1 cellular context compared by ENCODE assay signal in the genomic region with DNA sequence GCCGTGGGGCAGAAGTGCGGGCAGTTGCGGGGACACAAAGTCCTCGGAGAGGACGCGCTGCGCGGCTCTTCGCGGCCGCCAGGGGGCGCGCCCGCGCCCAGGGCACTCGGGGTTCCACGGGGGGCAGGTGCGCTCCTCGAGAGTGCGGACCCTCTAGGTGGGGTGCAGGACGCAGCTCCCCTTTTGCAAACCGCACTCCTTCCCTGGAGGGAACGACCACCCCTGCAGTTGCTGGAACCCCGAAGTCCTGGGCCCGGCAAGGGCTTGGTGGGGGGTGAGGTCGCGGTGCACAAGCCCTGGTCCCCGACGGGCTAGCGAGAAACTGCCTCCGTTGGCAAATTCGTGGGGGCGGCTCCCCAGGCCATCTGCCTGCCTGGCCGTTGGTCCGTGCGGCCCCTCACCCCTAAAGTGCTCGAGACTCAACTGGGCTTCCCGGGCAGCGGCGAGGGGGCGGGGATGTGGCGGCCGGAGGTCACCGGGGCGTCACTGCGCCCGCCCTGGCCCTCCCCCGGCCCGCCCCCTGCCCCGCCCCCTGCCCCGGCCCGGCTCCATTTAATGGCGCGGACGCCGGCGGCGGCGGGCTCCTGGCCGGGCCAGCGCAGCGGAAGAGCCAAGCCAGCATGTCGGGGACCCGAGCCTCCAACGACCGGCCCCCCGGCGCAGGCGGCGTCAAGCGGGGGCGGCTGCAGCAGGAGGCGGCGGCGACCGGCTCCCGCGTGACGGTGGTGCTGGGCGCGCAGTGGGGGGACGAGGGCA.
A peak's percentile ranks its signal among the peaks of the same experiment; 100 is the strongest.
TF ChIP-seq lines count a peak whose summit lies in the region.

TSS of gene ADSS1 (plus strand) at position 579 of the 756 bp plus-strand sequence. CDS start at position 621, 42 bp downstream.

TF ChIP-seq in HepG2, 621 proteins besides CTCF, POLR2A, EP300 and RAD21 (continued from another document and continues in another):
- TF ChIP-seq ZNF768 (CRISPR knock-in tag; IDR thresholded peaks at IDR 0.05): peak; percentile 43
- TF ChIP-seq ZNF430 (CRISPR knock-in tag; IDR thresholded peaks at IDR 0.05): 0 out of 2 replicates have a peak, but pooled peaks have one; percentile 69
- TF ChIP-seq RFX3 (CRISPR knock-in tag; IDR thresholded peaks at IDR 0.05): no peak
- no peak; the same call in 1 of the 2 replicates for TF ChIP-seq ZNF598 (CRISPR knock-in tag; IDR thresholded peaks at IDR 0.05; ENCODE audit: borderline replicate concordance)
- no peak for TF ChIP-seq ZNF468 (CRISPR knock-in tag; IDR thresholded peaks at IDR 0.05)
- TF ChIP-seq MTF2 (CRISPR knock-in tag; IDR thresholded peaks at IDR 0.05; ENCODE audit: borderline replicate concordance): 0 out of 2 replicates have a peak, but pooled peaks have one; percentile 69
- TF ChIP-seq, protein P1, sequence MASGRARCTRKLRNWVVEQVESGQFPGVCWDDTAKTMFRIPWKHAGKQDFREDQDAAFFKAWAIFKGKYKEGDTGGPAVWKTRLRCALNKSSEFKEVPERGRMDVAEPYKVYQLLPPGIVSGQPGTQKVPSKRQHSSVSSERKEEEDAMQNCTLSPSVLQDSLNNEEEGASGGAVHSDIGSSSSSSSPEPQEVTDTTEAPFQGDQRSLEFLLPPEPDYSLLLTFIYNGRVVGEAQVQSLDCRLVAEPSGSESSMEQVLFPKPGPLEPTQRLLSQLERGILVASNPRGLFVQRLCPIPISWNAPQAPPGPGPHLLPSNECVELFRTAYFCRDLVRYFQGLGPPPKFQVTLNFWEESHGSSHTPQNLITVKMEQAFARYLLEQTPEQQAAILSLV (CRISPR knock-in tag; IDR thresholded peaks at IDR 0.05; ENCODE audit: borderline replicate concordance): peak; percentile 40; the same call in 1 of the 2 replicates
- no peak for TF ChIP-seq JUNB (CRISPR knock-in tag; IDR thresholded peaks at IDR 0.05; ENCODE audit: borderline replicate concordance)
- TF ChIP-seq ZNF883 (CRISPR knock-in tag; IDR thresholded peaks at IDR 0.05; ENCODE audit: not compliant biosample characterization): no peak
- no peak for TF ChIP-seq ZNF569 (CRISPR knock-in tag; IDR thresholded peaks at IDR 0.05; ENCODE audit: borderline replicate concordance)
- TF ChIP-seq MYNN (CRISPR knock-in tag; IDR thresholded peaks at IDR 0.05; ENCODE audit: low read depth): no peak
- no peak for TF ChIP-seq NONO (IDR thresholded peaks at IDR 0.05)
- 0 out of 2 replicates have a peak, but pooled peaks have one; percentile 4 for TF ChIP-seq NONO (CRISPR knock-in tag; conservative IDR thresholded peaks at IDR 0.05)
- no peak for TF ChIP-seq CBX1 (IDR thresholded peaks at IDR 0.05; ENCODE audit: low read depth)
- no peak for TF ChIP-seq GZF1 (CRISPR knock-in tag; IDR thresholded peaks at IDR 0.05)
- TF ChIP-seq HNRNPK (IDR thresholded peaks at IDR 0.05; ENCODE audit: low read depth, low read length, poor library complexity, severe bottlenecking): peak; percentile 61
- TF ChIP-seq, protein P2, sequence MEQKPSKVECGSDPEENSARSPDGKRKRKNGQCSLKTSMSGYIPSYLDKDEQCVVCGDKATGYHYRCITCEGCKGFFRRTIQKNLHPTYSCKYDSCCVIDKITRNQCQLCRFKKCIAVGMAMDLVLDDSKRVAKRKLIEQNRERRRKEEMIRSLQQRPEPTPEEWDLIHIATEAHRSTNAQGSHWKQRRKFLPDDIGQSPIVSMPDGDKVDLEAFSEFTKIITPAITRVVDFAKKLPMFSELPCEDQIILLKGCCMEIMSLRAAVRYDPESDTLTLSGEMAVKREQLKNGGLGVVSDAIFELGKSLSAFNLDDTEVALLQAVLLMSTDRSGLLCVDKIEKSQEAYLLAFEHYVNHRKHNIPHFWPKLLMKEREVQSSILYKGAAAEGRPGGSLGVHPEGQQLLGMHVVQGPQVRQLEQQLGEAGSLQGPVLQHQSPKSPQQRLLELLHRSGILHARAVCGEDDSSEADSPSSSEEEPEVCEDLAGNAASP (CRISPR knock-in tag; IDR thresholded peaks at IDR 0.05; ENCODE audit: borderline replicate concordance): no peak
- TF ChIP-seq HOXA5 (CRISPR knock-in tag; IDR thresholded peaks at IDR 0.05): peak; percentile 68; the same call in 1 of the 2 replicates
- TF ChIP-seq ZNF574 (CRISPR knock-in tag; IDR thresholded peaks at IDR 0.05): no peak
- no peak; the same call in 1 of the 2 replicates for TF ChIP-seq HIC2 (CRISPR knock-in tag; IDR thresholded peaks at IDR 0.05; ENCODE audit: low read depth)
- TF ChIP-seq, protein P3, sequence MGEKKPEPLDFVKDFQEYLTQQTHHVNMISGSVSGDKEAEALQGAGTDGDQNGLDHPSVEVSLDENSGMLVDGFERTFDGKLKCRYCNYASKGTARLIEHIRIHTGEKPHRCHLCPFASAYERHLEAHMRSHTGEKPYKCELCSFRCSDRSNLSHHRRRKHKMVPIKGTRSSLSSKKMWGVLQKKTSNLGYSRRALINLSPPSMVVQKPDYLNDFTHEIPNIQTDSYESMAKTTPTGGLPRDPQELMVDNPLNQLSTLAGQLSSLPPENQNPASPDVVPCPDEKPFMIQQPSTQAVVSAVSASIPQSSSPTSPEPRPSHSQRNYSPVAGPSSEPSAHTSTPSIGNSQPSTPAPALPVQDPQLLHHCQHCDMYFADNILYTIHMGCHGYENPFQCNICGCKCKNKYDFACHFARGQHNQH (CRISPR knock-in tag; IDR thresholded peaks at IDR 0.05): peak; percentile 15; the same call in 1 of the 2 replicates
- peak; percentile 85 for TF ChIP-seq AKAP8 (CRISPR knock-in tag; IDR thresholded peaks at IDR 0.05)
- no peak for TF ChIP-seq HCFC1 (IDR thresholded peaks at IDR 0.05; ENCODE audit: low read depth, low read length)
- TF ChIP-seq, protein P4, sequence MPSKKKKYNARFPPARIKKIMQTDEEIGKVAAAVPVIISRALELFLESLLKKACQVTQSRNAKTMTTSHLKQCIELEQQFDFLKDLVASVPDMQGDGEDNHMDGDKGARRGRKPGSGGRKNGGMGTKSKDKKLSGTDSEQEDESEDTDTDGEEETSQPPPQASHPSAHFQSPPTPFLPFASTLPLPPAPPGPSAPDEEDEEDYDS (CRISPR knock-in tag; IDR thresholded peaks at IDR 0.05): peak; percentile 79
- no peak for TF ChIP-seq ARID3A (IDR thresholded peaks at IDR 0.05; ENCODE audit: low read depth, low read length)
- no peak for TF ChIP-seq TOE1 (CRISPR knock-in tag; IDR thresholded peaks at IDR 0.05)
- TF ChIP-seq, protein P5, sequence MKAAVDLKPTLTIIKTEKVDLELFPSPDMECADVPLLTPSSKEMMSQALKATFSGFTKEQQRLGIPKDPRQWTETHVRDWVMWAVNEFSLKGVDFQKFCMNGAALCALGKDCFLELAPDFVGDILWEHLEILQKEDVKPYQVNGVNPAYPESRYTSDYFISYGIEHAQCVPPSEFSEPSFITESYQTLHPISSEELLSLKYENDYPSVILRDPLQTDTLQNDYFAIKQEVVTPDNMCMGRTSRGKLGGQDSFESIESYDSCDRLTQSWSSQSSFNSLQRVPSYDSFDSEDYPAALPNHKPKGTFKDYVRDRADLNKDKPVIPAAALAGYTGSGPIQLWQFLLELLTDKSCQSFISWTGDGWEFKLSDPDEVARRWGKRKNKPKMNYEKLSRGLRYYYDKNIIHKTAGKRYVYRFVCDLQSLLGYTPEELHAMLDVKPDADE (CRISPR knock-in tag; IDR thresholded peaks at IDR 0.05): peak; percentile 57; the same call in 1 of the 2 replicates
- peak; percentile 7; the same call in 1 of the 2 replicates for TF ChIP-seq SALL1 (CRISPR knock-in tag; IDR thresholded peaks at IDR 0.05)
- TF ChIP-seq ZNF567 (CRISPR knock-in tag; IDR thresholded peaks at IDR 0.05; ENCODE audit: borderline replicate concordance): peak; percentile 54; the same call in 1 of the 2 replicates
- peak; percentile 28; the same call in 1 of the 2 replicates for TF ChIP-seq ZNF839 (CRISPR knock-in tag; IDR thresholded peaks at IDR 0.05; ENCODE audit: borderline replicate concordance)
- TF ChIP-seq ZC3H13 (CRISPR knock-in tag; IDR thresholded peaks at IDR 0.05): 0 out of 2 replicates have a peak, but pooled peaks have one; percentile 27
- TF ChIP-seq ZNF282 (IDR thresholded peaks at IDR 0.05; ENCODE audit: partially characterized antibody): no peak
- no peak for TF ChIP-seq TP53 (CRISPR knock-in tag; conservative IDR thresholded peaks at IDR 0.05)
- no peak; the same call in 1 of the 2 replicates for TF ChIP-seq ZNF274 (CRISPR knock-in tag; IDR thresholded peaks at IDR 0.05)
- TF ChIP-seq ZNF234 (CRISPR knock-in tag; conservative IDR thresholded peaks at IDR 0.05): peak; percentile 83; the same call in 1 of the 2 replicates
- TF ChIP-seq, protein P6, sequence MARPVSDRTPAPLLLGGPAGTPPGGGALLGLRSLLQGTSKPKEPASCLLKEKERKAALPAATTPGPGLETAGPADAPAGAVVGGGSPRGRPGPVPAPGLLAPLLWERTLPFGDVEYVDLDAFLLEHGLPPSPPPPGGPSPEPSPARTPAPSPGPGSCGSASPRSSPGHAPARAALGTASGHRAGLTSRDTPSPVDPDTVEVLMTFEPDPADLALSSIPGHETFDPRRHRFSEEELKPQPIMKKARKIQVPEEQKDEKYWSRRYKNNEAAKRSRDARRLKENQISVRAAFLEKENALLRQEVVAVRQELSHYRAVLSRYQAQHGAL (CRISPR knock-in tag; IDR thresholded peaks at IDR 0.05; ENCODE audit: not compliant biosample characterization): no peak
